ENCODE assay signal across 1 cellular context in genomic region chr5:141515141-141515540, GRCh38.
TF ChIP-seq lines count a peak whose summit lies in the region.

No MANE protein-coding gene starts in this region.

TF ChIP-seq in K562, 482 proteins besides CTCF, POLR2A, EP300 and RAD21:
- TF ChIP-seq, protein P1, sequence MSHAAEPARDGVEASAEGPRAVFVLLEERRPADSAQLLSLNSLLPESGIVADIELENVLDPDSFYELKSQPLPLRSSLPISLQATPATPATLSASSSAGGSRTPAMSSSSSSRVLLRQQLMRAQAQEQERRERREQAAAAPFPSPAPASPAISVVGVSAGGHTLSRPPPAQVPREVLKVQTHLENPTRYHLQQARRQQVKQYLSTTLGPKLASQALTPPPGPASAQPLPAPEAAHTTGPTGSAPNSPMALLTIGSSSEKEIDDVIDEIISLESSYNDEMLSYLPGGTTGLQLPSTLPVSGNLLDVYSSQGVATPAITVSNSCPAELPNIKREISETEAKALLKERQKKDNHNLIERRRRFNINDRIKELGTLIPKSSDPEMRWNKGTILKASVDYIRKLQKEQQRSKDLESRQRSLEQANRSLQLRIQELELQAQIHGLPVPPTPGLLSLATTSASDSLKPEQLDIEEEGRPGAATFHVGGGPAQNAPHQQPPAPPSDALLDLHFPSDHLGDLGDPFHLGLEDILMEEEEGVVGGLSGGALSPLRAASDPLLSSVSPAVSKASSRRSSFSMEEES (CRISPR knock-in tag; IDR thresholded peaks at IDR 0.05): no peak
- TF ChIP-seq TSC22D4 (tag; IDR thresholded peaks at IDR 0.05) (no peak), ELF2 (CRISPR knock-in tag; IDR thresholded peaks at IDR 0.05) (no peak), NCOA1 (IDR thresholded peaks at IDR 0.05; ENCODE audit: low read depth) (no peak), FOXJ2 (tag; IDR thresholded peaks at IDR 0.05) (no peak), BRD4 (IDR thresholded peaks at IDR 0.05) (no peak), SMAD2 (IDR thresholded peaks at IDR 0.05; ENCODE audit: low read depth, low read length) (no peak), DACH1 (IDR thresholded peaks at IDR 0.05; ENCODE audit: partially characterized antibody) (no peak), LCOR (CRISPR knock-in tag; IDR thresholded peaks at IDR 0.05) (no peak), EHMT2 (IDR thresholded peaks at IDR 0.05) (no peak), RUNX1 (IDR thresholded peaks at IDR 0.05; ENCODE audit: low read depth) (no peak), RAD51 (IDR thresholded peaks at IDR 0.05; ENCODE audit: borderline replicate concordance, low read depth) (no peak), ZNF3 (CRISPR knock-in tag; IDR thresholded peaks at IDR 0.05) (no peak), GATA2 (CRISPR knock-in tag; IDR thresholded peaks at IDR 0.05) (no peak), ADNP (tag; IDR thresholded peaks at IDR 0.05) (no peak), MAX (CRISPR knock-in tag; IDR thresholded peaks at IDR 0.05) (no peak)
- TF ChIP-seq, protein P2, sequence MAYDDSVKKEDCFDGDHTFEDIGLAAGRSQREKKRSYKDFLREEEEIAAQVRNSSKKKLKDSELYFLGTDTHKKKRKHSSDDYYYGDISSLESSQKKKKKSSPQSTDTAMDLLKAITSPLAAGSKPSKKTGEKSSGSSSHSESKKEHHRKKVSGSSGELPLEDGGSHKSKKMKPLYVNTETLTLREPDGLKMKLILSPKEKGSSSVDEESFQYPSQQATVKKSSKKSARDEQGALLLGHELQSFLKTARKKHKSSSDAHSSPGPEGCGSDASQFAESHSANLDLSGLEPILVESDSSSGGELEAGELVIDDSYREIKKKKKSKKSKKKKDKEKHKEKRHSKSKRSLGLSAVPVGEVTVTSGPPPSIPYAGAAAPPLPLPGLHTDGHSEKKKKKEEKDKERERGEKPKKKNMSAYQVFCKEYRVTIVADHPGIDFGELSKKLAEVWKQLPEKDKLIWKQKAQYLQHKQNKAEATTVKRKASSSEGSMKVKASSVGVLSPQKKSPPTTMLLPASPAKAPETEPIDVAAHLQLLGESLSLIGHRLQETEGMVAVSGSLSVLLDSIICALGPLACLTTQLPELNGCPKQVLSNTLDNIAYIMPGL (CRISPR knock-in tag; IDR thresholded peaks at IDR 0.05): no peak
- TF ChIP-seq, protein P3, sequence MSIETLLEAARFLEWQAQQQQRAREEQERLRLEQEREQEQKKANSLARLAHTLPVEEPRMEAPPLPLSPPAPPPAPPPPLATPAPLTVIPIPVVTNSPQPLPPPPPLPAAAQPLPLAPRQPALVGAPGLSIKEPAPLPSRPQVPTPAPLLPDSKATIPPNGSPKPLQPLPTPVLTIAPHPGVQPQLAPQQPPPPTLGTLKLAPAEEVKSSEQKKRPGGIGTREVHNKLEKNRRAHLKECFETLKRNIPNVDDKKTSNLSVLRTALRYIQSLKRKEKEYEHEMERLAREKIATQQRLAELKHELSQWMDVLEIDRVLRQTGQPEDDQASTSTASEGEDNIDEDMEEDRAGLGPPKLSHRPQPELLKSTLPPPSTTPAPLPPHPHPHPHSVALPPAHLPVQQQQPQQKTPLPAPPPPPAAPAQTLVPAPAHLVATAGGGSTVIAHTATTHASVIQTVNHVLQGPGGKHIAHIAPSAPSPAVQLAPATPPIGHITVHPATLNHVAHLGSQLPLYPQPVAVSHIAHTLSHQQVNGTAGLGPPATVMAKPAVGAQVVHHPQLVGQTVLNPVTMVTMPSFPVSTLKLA (conservative IDR thresholded peaks at IDR 0.05): no peak
- TF ChIP-seq, protein P4, sequence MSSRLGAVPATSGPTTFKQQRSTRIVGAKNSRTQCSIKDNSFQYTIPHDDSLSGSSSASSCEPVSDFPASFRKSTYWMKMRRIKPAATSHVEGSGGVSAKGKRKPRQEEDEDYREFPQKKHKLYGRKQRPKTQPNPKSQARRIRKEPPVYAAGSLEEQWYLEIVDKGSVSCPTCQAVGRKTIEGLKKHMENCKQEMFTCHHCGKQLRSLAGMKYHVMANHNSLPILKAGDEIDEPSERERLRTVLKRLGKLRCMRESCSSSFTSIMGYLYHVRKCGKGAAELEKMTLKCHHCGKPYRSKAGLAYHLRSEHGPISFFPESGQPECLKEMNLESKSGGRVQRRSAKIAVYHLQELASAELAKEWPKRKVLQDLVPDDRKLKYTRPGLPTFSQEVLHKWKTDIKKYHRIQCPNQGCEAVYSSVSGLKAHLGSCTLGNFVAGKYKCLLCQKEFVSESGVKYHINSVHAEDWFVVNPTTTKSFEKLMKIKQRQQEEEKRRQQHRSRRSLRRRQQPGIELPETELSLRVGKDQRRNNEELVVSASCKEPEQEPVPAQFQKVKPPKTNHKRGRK (tag; IDR thresholded peaks at IDR 0.05): no peak
- TF ChIP-seq, protein P5, sequence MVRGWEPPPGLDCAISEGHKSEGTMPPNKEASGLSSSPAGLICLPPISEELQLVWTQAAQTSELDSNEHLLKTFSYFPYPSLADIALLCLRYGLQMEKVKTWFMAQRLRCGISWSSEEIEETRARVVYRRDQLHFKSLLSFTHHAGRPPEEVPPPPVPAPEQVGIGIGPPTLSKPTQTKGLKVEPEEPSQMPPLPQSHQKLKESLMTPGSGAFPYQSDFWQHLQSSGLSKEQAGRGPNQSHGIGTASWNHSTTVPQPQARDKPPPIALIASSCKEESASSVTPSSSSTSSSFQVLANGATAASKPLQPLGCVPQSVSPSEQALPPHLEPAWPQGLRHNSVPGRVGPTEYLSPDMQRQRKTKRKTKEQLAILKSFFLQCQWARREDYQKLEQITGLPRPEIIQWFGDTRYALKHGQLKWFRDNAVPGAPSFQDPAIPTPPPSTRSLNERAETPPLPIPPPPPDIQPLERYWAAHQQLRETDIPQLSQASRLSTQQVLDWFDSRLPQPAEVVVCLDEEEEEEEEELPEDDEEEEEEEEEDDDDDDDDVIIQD (CRISPR knock-in tag; IDR thresholded peaks at IDR 0.05): no peak
